23 cellular contexts compared by ENCODE assay signal in genomic region chr18:3815991-3816390, GRCh38.
"Had no signal": no experiment of that assay in that cellular context is flagged by ENCODE, and none has a peak within 500 bp of the region (broad histone marks: within the 10 kb centered on the region; RNA-seq: fewer than 3 reads in every experiment).

No MANE protein-coding gene starts in this region.

- DNase-seq: activated CD4-positive, alpha-beta memory T cell treated with anti-CD3 and anti-CD28 coated beads for 36 hours; activated CD4-positive, alpha-beta T cell treated with anti-CD3 and anti-CD28 coated beads for 36 hours; activated T-cell treated with anti-CD3 and anti-CD28 coated beads, Interleukin-2, amount 50 U/mL, for 48 hours; aorta; caudate nucleus; effector memory CD4-positive, alpha-beta T cell; heart left ventricle; islet precursor cell; left cardiac atrium; occipital lobe; posterior cingulate gyrus; small intestine; stimulated activated CD4-positive, alpha-beta T cell treated with anti-CD3 and anti-CD28 coated beads, Interleukin-15, amount 100 ng/mL, for 24 hours; stomach; T-helper 1 cell had no signal

- H3K9me3 Mint-ChIP-seq: activated CD4-positive, alpha-beta memory T cell treated with anti-CD3 and anti-CD28 coated beads for 36 hours; activated naive CD4-positive, alpha-beta T cell treated with anti-CD3 and anti-CD28 coated beads, Interleukin-2, amount 50 U/mL, for 24 hours; dendritic cell treated with granulocyte-macrophage colony-stimulating factor and Interleukin-4, amounts not matched to agents 40 ng/mL and 50 ng/mL, for 4 days; stimulated activated memory B cell treated with anti-CD40 and anti-IgM and Interleukin-4, amounts not matched to agents 10 μg/mL and 1 μg/mL and 100 μg/mL, for 72 hours; WTC11 had no signal

- H3K4me3 ChIP-seq: heart left ventricle, stomach, suprapubic skin, tibial nerve had no signal

- H3K27ac Mint-ChIP-seq: activated CD4-positive, alpha-beta memory T cell treated with anti-CD3 and anti-CD28 coated beads for 36 hours; activated CD4-positive, alpha-beta T cell treated with anti-CD3 and anti-CD28 coated beads for 36 hours; activated naive CD4-positive, alpha-beta T cell treated with anti-CD3 and anti-CD28 coated beads, Interleukin-2, amount 50 U/mL, for 24 hours; dendritic cell treated with granulocyte-macrophage colony-stimulating factor and Interleukin-4, amounts not matched to agents 40 ng/mL and 50 ng/mL, for 4 days; memory B cell; stimulated activated memory B cell treated with anti-CD40 and anti-IgM and Interleukin-4, amounts not matched to agents 10 μg/mL and 1 μg/mL and 100 μg/mL, for 72 hours; WTC11 had no signal

- H3K4me1 ChIP-seq: heart left ventricle, suprapubic skin, tibial nerve had no signal

- H3K4me3 Mint-ChIP-seq: activated CD4-positive, alpha-beta memory T cell treated with anti-CD3 and anti-CD28 coated beads for 36 hours; activated CD4-positive, alpha-beta T cell treated with anti-CD3 and anti-CD28 coated beads for 36 hours; activated naive CD4-positive, alpha-beta T cell treated with anti-CD3 and anti-CD28 coated beads, Interleukin-2, amount 50 U/mL, for 24 hours; brain; dendritic cell treated with granulocyte-macrophage colony-stimulating factor and Interleukin-4, amounts not matched to agents 40 ng/mL and 50 ng/mL, for 4 days; memory B cell; stimulated activated memory B cell treated with anti-CD40 and anti-IgM and Interleukin-4, amounts not matched to agents 10 μg/mL and 1 μg/mL and 100 μg/mL, for 72 hours; WTC11 had no signal

- H3K9me3 ChIP-seq: heart left ventricle, stomach, suprapubic skin, tibial nerve had no signal

- H3K4me1 Mint-ChIP-seq: activated CD4-positive, alpha-beta T cell treated with anti-CD3 and anti-CD28 coated beads for 36 hours; activated naive CD4-positive, alpha-beta T cell treated with anti-CD3 and anti-CD28 coated beads, Interleukin-2, amount 50 U/mL, for 24 hours; memory B cell; stimulated activated memory B cell treated with anti-CD40 and anti-IgM and Interleukin-4, amounts not matched to agents 10 μg/mL and 1 μg/mL and 100 μg/mL, for 72 hours had no signal

- H3K27ac ChIP-seq: heart left ventricle, stomach, suprapubic skin, tibial nerve had no signal

- H3K27me3 ChIP-seq: heart left ventricle, stomach, suprapubic skin, tibial nerve had no signal

- H3K36me3 Mint-ChIP-seq: activated CD4-positive, alpha-beta memory T cell treated with anti-CD3 and anti-CD28 coated beads for 36 hours; activated naive CD4-positive, alpha-beta T cell treated with anti-CD3 and anti-CD28 coated beads, Interleukin-2, amount 50 U/mL, for 24 hours; memory B cell; stimulated activated memory B cell treated with anti-CD40 and anti-IgM and Interleukin-4, amounts not matched to agents 10 μg/mL and 1 μg/mL and 100 μg/mL, for 72 hours; WTC11 had no signal

- H3K36me3 ChIP-seq: heart left ventricle, stomach, suprapubic skin, tibial nerve had no signal

- H3K27me3 Mint-ChIP-seq: brain; dendritic cell treated with granulocyte-macrophage colony-stimulating factor and Interleukin-4, amounts not matched to agents 40 ng/mL and 50 ng/mL, for 4 days had no signal
